In the genomic region with DNA sequence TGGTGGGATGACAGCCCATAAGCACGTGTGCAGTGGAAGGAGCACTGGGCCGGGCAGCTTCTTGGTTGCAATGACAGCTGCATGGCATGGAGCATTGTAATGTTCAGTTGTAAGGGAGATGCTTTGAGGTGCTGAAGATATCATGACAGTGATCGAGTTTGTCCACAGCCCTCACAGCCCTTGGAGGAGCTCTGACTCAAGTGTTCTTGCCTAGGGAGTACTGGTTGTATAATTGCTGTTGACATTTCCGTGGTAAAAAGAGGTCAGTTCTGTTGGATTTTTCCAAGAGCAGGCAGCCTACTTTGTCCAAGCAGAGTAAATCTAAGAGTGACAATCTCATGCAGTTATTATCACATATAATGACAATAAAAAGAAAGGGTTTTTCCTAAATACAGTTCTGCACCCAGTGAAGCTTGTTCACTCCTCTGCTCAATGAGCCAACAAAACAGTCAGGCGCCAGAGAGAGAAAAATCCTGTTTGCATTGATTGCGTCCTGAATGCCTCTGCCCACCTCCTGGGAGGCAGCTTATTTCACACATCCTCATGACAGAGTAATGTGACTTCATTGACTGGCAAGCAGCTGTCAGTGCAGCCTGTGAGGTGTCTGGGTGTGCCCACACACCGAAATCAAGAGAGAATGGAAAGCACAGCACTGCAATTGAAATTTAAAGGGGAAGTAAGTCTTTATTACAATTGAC, we compare ENCODE assay signal across 21 cellular contexts.
DNase-seq lines count a peak whose midpoint lies in the region; ATAC-seq, FAIRE-seq and TF ChIP-seq lines count a peak whose summit lies in the region.
"Had no signal": no experiment of that assay in that cellular context is flagged by ENCODE, and none has a peak within 500 bp of the region (broad histone marks: within the 10 kb centered on the region; RNA-seq: fewer than 3 reads in every experiment).

No MANE protein-coding gene starts in this region.

- no peak overlapping the region for H3K9ac ChIP-seq in neuronal stem cell (ENCODE audit: low read depth, low read length, poor library complexity)

- H3K4me2 ChIP-seq in neuronal stem cell (ENCODE audit: insufficient read depth, low read length, poor library complexity, severe bottlenecking): no peak overlapping the region
- H3K4me2 ChIP-seq: smooth muscle cell had no signal

- no peak overlapping the region for H4K91ac ChIP-seq in neuronal stem cell (ENCODE audit: low read depth, low read length, poor library complexity)

- no peaks in the 10 kb centered on the region for H3K79me1 ChIP-seq in neuronal stem cell (ENCODE audit: low read depth, low read length)

- H3K23ac ChIP-seq in neuronal stem cell (ENCODE audit: low read depth, low read length, poor library complexity): no peak overlapping the region

- no peak overlapping the region for H2BK5ac ChIP-seq in neuronal stem cell (ENCODE audit: low read length)

- H3K4ac ChIP-seq in neuronal stem cell (ENCODE audit: low read length): no peak overlapping the region

- H2BK12ac ChIP-seq in neuronal stem cell (ENCODE audit: low read length): no peak overlapping the region

- no peak overlapping the region for H2BK15ac ChIP-seq in neuronal stem cell (ENCODE audit: low read length)

- no peak overlapping the region for H4K8ac ChIP-seq in neuronal stem cell (ENCODE audit: low read depth, low read length)

- no peak for ATAC-seq in activated naive CD4-positive, alpha-beta T cell treated with anti-CD3 and anti-CD28 coated beads, Interleukin-2, amount 50 U/mL, for 72 hours
- ATAC-seq in psoas muscle: no peak
- ATAC-seq: stimulated activated naive CD8-positive, alpha-beta T cell treated with anti-CD3 and anti-CD28 coated beads, Interleukin-15, amount 100 ng/mL, for 72 hours had no signal

- H3K9me3 ChIP-seq in neuronal stem cell (replicated peaks in 1 of 2; ENCODE audit: control insufficient read depth in 2 of 2, insufficient read depth in 1 of 2, low read depth in 1 of 2, low read length in 2 of 2): no peaks in the 10 kb centered on the region
- no peaks in the 10 kb centered on the region for H3K9me3 ChIP-seq in psoas muscle
- H3K9me3 ChIP-seq: esophagus muscularis mucosa, neutrophil had no signal

- H3K18ac ChIP-seq in neuronal stem cell (ENCODE audit: low read length): no peak overlapping the region

- H3K4me1 ChIP-seq in neuronal stem cell (ENCODE audit: control insufficient read depth in 2 of 2, insufficient read depth in 1 of 2, low read depth in 1 of 2, low read length in 2 of 2) (peaks cover 9 to 16% of the 10 kb centered on the region in 2 donors), psoas muscle (no peaks in the 10 kb centered on the region)
- H3K4me1 ChIP-seq: esophagus muscularis mucosa had no signal

- peak overlapping the region in 49 of 59 donors; percentile 1 to 88 (median 63) for H3K27ac ChIP-seq in dorsolateral prefrontal cortex
- H3K27ac ChIP-seq in neuronal stem cell (replicated peaks; ENCODE audit: low read length): no peak overlapping the region
- no peak overlapping the region for H3K27ac ChIP-seq in psoas muscle
- H3K27ac ChIP-seq: esophagus muscularis mucosa, neutrophil had no signal

- H2AK5ac ChIP-seq in neuronal stem cell (ENCODE audit: low read depth, low read length): no peak overlapping the region

- TF ChIP-seq CTCF in dorsolateral prefrontal cortex (IDR thresholded peaks at IDR 0.05 in 54 of 56, conservative IDR thresholded peaks at IDR 0.05 in 2 of 56; ENCODE audit: low read depth in 1 of 56, partially characterized antibody in 56 of 56): no peak
- TF ChIP-seq CTCF in D721Med (IDR thresholded peaks at IDR 0.05; ENCODE audit: insufficient read depth, missing control alignments): no peak
- no peak for TF ChIP-seq CTCF in psoas muscle (IDR thresholded peaks at IDR 0.05)

- no peaks in the 10 kb centered on the region for H3K36me3 Mint-ChIP-seq in activated naive CD4-positive, alpha-beta T cell treated with anti-CD3 and anti-CD28 coated beads, Interleukin-2, amount 50 U/mL, for 72 hours

- peaks cover 0 to 4% of the 10 kb centered on the region in 2 donors for H3K9me3 Mint-ChIP-seq in activated naive CD4-positive, alpha-beta T cell treated with anti-CD3 and anti-CD28 coated beads, Interleukin-2, amount 50 U/mL, for 72 hours
- H3K9me3 Mint-ChIP-seq: activated CD4-positive, alpha-beta T cell treated with anti-CD3 and anti-CD28 coated beads, Interleukin-2, amount 10 ng/mL, durations not matched to agents 24 days and 14 days; activated T-cell treated with anti-CD3 and anti-CD28 coated beads, Interleukin-2, amount 50 U/mL, for 24 hours; stimulated activated naive CD8-positive, alpha-beta T cell treated with anti-CD3 and anti-CD28 coated beads, Interleukin-15, amount 100 ng/mL, for 72 hours had no signal

- no peaks in the 10 kb centered on the region for H3K27me3 ChIP-seq in H7 (ENCODE audit: control insufficient read depth, insufficient read depth, low read length)
- no peaks in the 10 kb centered on the region for H3K27me3 ChIP-seq in dorsolateral prefrontal cortex
- H3K27me3 ChIP-seq in neuronal stem cell (ENCODE audit: control insufficient read depth in 3 of 3, insufficient read depth in 3 of 3, low read depth in 1 of 3, low read length in 3 of 3): no peaks in the 10 kb centered on the region
- H3K27me3 ChIP-seq in psoas muscle (ENCODE audit: insufficient read depth in 3 of 3, low read length in 2 of 3): no peaks in the 10 kb centered on the region
- H3K27me3 ChIP-seq: esophagus muscularis mucosa, neutrophil had no signal

- peak overlapping the region; percentile 13 for H2AFZ ChIP-seq in neuronal stem cell (ENCODE audit: low read length)

- no peak overlapping the region for H3K27ac Mint-ChIP-seq in activated naive CD4-positive, alpha-beta T cell treated with anti-CD3 and anti-CD28 coated beads, Interleukin-2, amount 50 U/mL, for 72 hours
- H3K27ac Mint-ChIP-seq: activated CD4-positive, alpha-beta T cell treated with anti-CD3 and anti-CD28 coated beads, Interleukin-2, amount 10 ng/mL, durations not matched to agents 24 days and 14 days; activated T-cell treated with anti-CD3 and anti-CD28 coated beads, Interleukin-2, amount 50 U/mL, for 24 hours; B cell; stimulated activated naive CD8-positive, alpha-beta T cell treated with anti-CD3 and anti-CD28 coated beads, Interleukin-15, amount 100 ng/mL, for 72 hours had no signal

- H2BK120ac ChIP-seq in neuronal stem cell (ENCODE audit: low read depth, low read length): no peak overlapping the region

- intact Hi-C loops in dorsolateral prefrontal cortex (cut with DNase I) (no loop called here), psoas muscle (cut with DNase I) (no loop called here)

- no peak overlapping the region for H3K4me3 ChIP-seq in H7 (ENCODE audit: insufficient read depth, low read depth, low read length)
- H3K4me3 ChIP-seq in dorsolateral prefrontal cortex: peak overlapping the region in 4 of 59 donors; percentile 1 to 21 (median 10)
- H3K4me3 ChIP-seq in neuronal stem cell (ENCODE audit: low read length in 2 of 2): no peak overlapping the region
- no peak overlapping the region for H3K4me3 ChIP-seq in psoas muscle
- H3K4me3 ChIP-seq: esophagus muscularis mucosa, lung, smooth muscle cell had no signal

- DNase-seq in H7: peak; percentile 10
- peak; percentile 79 for DNase-seq in NCI-H345 (lab: John Stamatoyannopoulos, UW)
- DNase-seq in dorsolateral prefrontal cortex: peak in 6 of 10 donors; percentile 35 to 74 (median 58)
- DNase-seq in neuronal stem cell (ENCODE audit: low spot score): no peak
- no peak for DNase-seq in D721Med (ENCODE audit: insufficient read length, low spot score)
- DNase-seq in activated effector memory CD4-positive, alpha-beta T cell treated with anti-CD3 and anti-CD28 coated beads, Interleukin-2, amount 50 U/mL, for 16 hours: no peak
- DNase-seq in activated naive CD4-positive, alpha-beta T cell treated with anti-CD3 and anti-CD28 coated beads, Interleukin-2, amount 50 U/mL, for 72 hours (ENCODE audit: low spot score in 2 of 2): no peak
- no peak for DNase-seq in psoas muscle
- DNase-seq: activated CD4-positive, alpha-beta T cell treated with anti-CD3 and anti-CD28 coated beads, Interleukin-2, amount 10 ng/mL, durations not matched to agents 24 days and 14 days; activated T-cell treated with anti-CD3 and anti-CD28 coated beads, Interleukin-2, amount 50 U/mL, for 24 hours; DMS 273 treated with DMSO at 0.1 percent for 48 hours; IMR-90; MV-4-11; stimulated activated naive CD8-positive, alpha-beta T cell treated with anti-CD3 and anti-CD28 coated beads, Interleukin-15, amount 100 ng/mL, for 72 hours had no signal

- H3K36me3 ChIP-seq in H7 (replicated peaks; ENCODE audit: control insufficient read depth, insufficient read depth, low read length): no peaks in the 10 kb centered on the region
- no peaks in the 10 kb centered on the region for H3K36me3 ChIP-seq in neuronal stem cell (replicated peaks in 1 of 2; ENCODE audit: control insufficient read depth in 2 of 2, insufficient read depth in 2 of 2, low read length in 2 of 2)
- no peaks in the 10 kb centered on the region for H3K36me3 ChIP-seq in psoas muscle (ENCODE audit: insufficient read depth in 1 of 2, low read depth in 1 of 2)
- H3K36me3 ChIP-seq: esophagus muscularis mucosa, neutrophil had no signal

- no CpG with 5 or more reads among the region's 7 CpGs for WGBS in neuronal stem cell (ENCODE audit: extremely low coverage in 2 of 2, insufficient read length in 2 of 2, insufficient replicate concordance in 1 of 2), 2 donors
- WGBS in psoas muscle, 3 donors: 41 to 46% (median 42%) methylated on average over 7 of the region's 7 CpGs

- no peak for FAIRE-seq in D721Med (lab: Jason Lieb, UNC)
- FAIRE-seq: colon, H54 had no signal

- H3K14ac ChIP-seq in neuronal stem cell (ENCODE audit: low read length): no peak overlapping the region

Comparison
In these comparisons a context has a peak if more than half of its experiments do, and no peak if none do; other contexts are left out.
1. DNase-seq: peak in H7 (single experiment), NCI-H345 (single experiment) and dorsolateral prefrontal cortex (6 of 10); none in neuronal stem cell (single experiment), D721Med (single experiment), activated effector memory CD4-positive, alpha-beta T cell treated with anti-CD3 and anti-CD28 coated beads, Interleukin-2, amount 50 U/mL, for 16 hours (single experiment), activated naive CD4-positive, alpha-beta T cell treated with anti-CD3 and anti-CD28 coated beads, Interleukin-2, amount 50 U/mL, for 72 hours (0 of 2) and psoas muscle (0 of 2).
2. H3K27ac ChIP-seq: peak in dorsolateral prefrontal cortex (49 of 59); none in neuronal stem cell (single experiment) and psoas muscle (single experiment).